In the genomic region with DNA sequence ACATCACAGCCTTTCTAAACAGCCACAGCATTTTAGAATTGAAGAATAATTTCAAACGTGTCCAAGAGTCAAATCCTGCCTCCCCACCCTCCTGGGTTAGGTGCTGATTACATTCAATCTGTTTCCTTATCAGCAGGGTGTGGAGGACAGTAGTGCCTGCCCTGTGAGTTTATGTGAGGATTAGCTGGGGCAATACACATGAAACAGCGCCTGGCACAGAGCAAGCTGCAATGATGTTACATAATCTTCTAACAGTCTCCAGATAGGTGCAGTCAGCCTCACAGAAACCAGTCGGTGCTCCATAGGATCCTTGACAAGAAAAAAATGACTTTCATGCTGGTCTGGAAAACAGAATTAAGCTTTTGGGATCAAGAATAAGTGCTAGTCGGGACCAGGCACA, we compare ENCODE assay signal across 17 cellular contexts.
DNase-seq lines count a peak whose midpoint lies in the region; ATAC-seq, FAIRE-seq and TF ChIP-seq lines count a peak whose summit lies in the region.
"Had no signal": no experiment of that assay in that cellular context is flagged by ENCODE, and none has a peak within 500 bp of the region (broad histone marks: within the 10 kb centered on the region; RNA-seq: fewer than 3 reads in every experiment).

No MANE protein-coding gene starts in this region.

- no peaks in the 10 kb centered on the region for H4K20me1 ChIP-seq in HepG2 (ENCODE audit: insufficient read depth, low read length)

- intact Hi-C loops in right lobe of liver (cut with DNase I) (loop anchor here in 1 of 2 donors (10.0 kb wide), 1 partner anchor 119 kb away; no protein-coding TSS in a partner anchor), HepG2 (cut with micrococcal nuclease; ENCODE audit: unreplicated experiment) (no loop called here), colonic mucosa (cut with DNase I) (no loop called here), aorta (cut with DNase I) (no loop called here)

- H3K4me1 ChIP-seq in right lobe of liver (peaks cover 0 to 15% (median 0%) of the 10 kb centered on the region in 4 donors), HepG2 (ENCODE audit: insufficient read depth, low read length) (peaks cover 76% of the 10 kb centered on the region), colonic mucosa (peaks cover 5% of the 10 kb centered on the region), aorta (ENCODE audit: control insufficient read depth in 1 of 2, insufficient read depth in 2 of 2, low read length in 2 of 2) (no peaks in the 10 kb centered on the region)

- TF ChIP-seq CTCF in right lobe of liver (IDR thresholded peaks at IDR 0.05) (no peak), HepG2 (CRISPR knock-in tag; IDR thresholded peaks at IDR 0.05) (no peak), colonic mucosa (IDR thresholded peaks at IDR 0.05) (no peak)

- no peak overlapping the region for H3K27ac ChIP-seq in right lobe of liver
- no peak overlapping the region for H3K27ac ChIP-seq in HepG2 (ENCODE audit: extremely low read length, insufficient read depth, low read length)
- peak overlapping the region; percentile 63 for H3K27ac ChIP-seq in colonic mucosa
- H3K27ac ChIP-seq in aorta (ENCODE audit: low read depth in 1 of 2, low read length in 2 of 2), result no peak overlapping the region
- H3K27ac ChIP-seq: A549 had no signal

- H3K79me2 ChIP-seq in HepG2 (ENCODE audit: insufficient read depth, low read length), result no peaks in the 10 kb centered on the region

- DNase-seq in right lobe of liver (no peak), HepG2 (ENCODE audit: low spot score) (no peak), colonic mucosa (peak; percentile 82), mucosa of gallbladder (ENCODE audit: low spot score) (peak; percentile 17), aorta (no peak), NCI-H2081 treated with DMSO at 0.1 percent for 48 hours (lab: John Stamatoyannopoulos, UW) (no peak)
- DNase-seq: DMS53, NCI-H1048, NCI-H146, NCI-H446, NCI-H774, SHP77 treated with DMSO at 0.1 percent for 48 hours had no signal

- no peak for TF ChIP-seq EP300 in HepG2 (IDR thresholded peaks at IDR 0.05; ENCODE audit: low read depth in 2 of 2, low read length in 2 of 2)
- no peak for TF ChIP-seq EP300 in HepG2 (CRISPR knock-in tag; IDR thresholded peaks at IDR 0.05; ENCODE audit: borderline replicate concordance)

- TF ChIP-seq POLR2A in right lobe of liver (IDR thresholded peaks at IDR 0.05) (no peak), HepG2 (IDR thresholded peaks at IDR 0.05; ENCODE audit: insufficient read depth in 1 of 2, low read depth in 2 of 2, low read length in 2 of 2) (no peak)

- CTCF ChIA-PET in HepG2 (lab: Yijun Ruan, JAX; ENCODE audit: low intra/inter-chr PET ratio, low total read pairs), result no interaction called here

- no peak overlapping the region for H3K4me3 ChIP-seq in right lobe of liver
- H3K4me3 ChIP-seq in HepG2 (replicated peaks in 1 of 3; ENCODE audit: insufficient read depth in 1 of 3, low read depth in 2 of 3, low read length in 3 of 3), result no peak overlapping the region
- no peak overlapping the region for H3K4me3 ChIP-seq in colonic mucosa
- no peak overlapping the region for H3K4me3 ChIP-seq in aorta (ENCODE audit: low read length in 2 of 2)
- H3K4me3 ChIP-seq: A549 had no signal

- no peaks in the 10 kb centered on the region for H3K36me3 ChIP-seq in right lobe of liver
- no peaks in the 10 kb centered on the region for H3K36me3 ChIP-seq in HepG2 (replicated peaks in 1 of 2; ENCODE audit: control insufficient read depth in 1 of 2, insufficient read depth in 2 of 2, low read length in 2 of 2)
- H3K36me3 ChIP-seq in colonic mucosa, result no peaks in the 10 kb centered on the region
- no peaks in the 10 kb centered on the region for H3K36me3 ChIP-seq in aorta (ENCODE audit: control insufficient read depth in 1 of 2, insufficient read depth in 2 of 2, low read length in 1 of 2)

- FAIRE-seq in HepG2 (lab: Jason Lieb, UNC), result no peak
- FAIRE-seq: A549, GM12891, HTR-8/SVneo had no signal

- H3K9me3 ChIP-seq in right lobe of liver (no peaks in the 10 kb centered on the region), HepG2 (ENCODE audit: low read length) (no peaks in the 10 kb centered on the region), colonic mucosa (no peaks in the 10 kb centered on the region), aorta (ENCODE audit: control insufficient read depth, low read length) (no peaks in the 10 kb centered on the region)
- H3K9me3 ChIP-seq: A549 had no signal

- 8% methylated on average over 4 of the region's 4 CpGs for WGBS in right lobe of liver (ENCODE audit: insufficient coverage, low coverage, low lambda C conversion rate, missing lambda C conversion rate)
- WGBS in HepG2 (ENCODE audit: low lambda C conversion rate), result 5% methylated on average over 4 of the region's 4 CpGs
- 52 to 80% methylated on average over 4 of the region's 4 CpGs for WGBS in aorta, 2 donors

- POLR2A ChIA-PET in HepG2 (lab: Yijun Ruan, JAX), result no interaction called here

- ATAC-seq in right lobe of liver (peak in 3 of 4 donors; percentile 11 to 62 (median 32)), HepG2 (no peak), aorta (ENCODE audit: low FRiP score) (no peak), HG03442 (IDR thresholded peaks at IDR 0.05; ENCODE audit: unreplicated experiment) (no peak)
- ATAC-seq: A549, Panc1 had no signal

- no peak overlapping the region for H2AFZ ChIP-seq in HepG2 (ENCODE audit: low read length)

- H3K27me3 ChIP-seq in right lobe of liver (no peaks in the 10 kb centered on the region), HepG2 (ENCODE audit: control insufficient read depth in 1 of 2, insufficient read depth in 2 of 2, low read length in 2 of 2) (no peaks in the 10 kb centered on the region; a peak in 1 of 5 replicates), colonic mucosa (no peaks in the 10 kb centered on the region), aorta (ENCODE audit: control insufficient read depth in 1 of 2, insufficient read depth in 2 of 2, low read length in 1 of 2) (no peaks in the 10 kb centered on the region)

- no peak for TF ChIP-seq RAD21 in HepG2 (CRISPR knock-in tag; IDR thresholded peaks at IDR 0.05)

- BruUV-seq in HepG2 (replicated peaks; lab: Mats Ljungman, UMichigan), result no TSS peak

- H3K9ac ChIP-seq in HepG2 (ENCODE audit: insufficient read depth, low read depth, low read length) (no peak overlapping the region), colonic mucosa (ENCODE audit: low read depth in 2 of 2, low read length in 2 of 2) (peak overlapping the region in 1 of 2 donors; percentile 69)

- H3K4me2 ChIP-seq in HepG2 (ENCODE audit: low read depth, low read length), result no peak overlapping the region
- H3K4me2 ChIP-seq: A549 had no signal

- in situ Hi-C loops in HepG2 (cut with HindIII; ENCODE audit: extremely low pct_ligation_motif_present, low pct_unique_long_range_greater_than_20kb), result no loop called here

TF ChIP-seq in HepG2, 621 proteins besides CTCF, POLR2A, EP300 and RAD21:
- TF ChIP-seq, protein P1, sequence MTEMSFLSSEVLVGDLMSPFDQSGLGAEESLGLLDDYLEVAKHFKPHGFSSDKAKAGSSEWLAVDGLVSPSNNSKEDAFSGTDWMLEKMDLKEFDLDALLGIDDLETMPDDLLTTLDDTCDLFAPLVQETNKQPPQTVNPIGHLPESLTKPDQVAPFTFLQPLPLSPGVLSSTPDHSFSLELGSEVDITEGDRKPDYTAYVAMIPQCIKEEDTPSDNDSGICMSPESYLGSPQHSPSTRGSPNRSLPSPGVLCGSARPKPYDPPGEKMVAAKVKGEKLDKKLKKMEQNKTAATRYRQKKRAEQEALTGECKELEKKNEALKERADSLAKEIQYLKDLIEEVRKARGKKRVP (CRISPR knock-in tag; IDR thresholded peaks at IDR 0.05), result 0 out of 4 replicates have a peak, but pooled peaks of 1 of the 2 experiments have one; percentile 25
- TF ChIP-seq FOXC1 (CRISPR knock-in tag; IDR thresholded peaks at IDR 0.05; ENCODE audit: borderline replicate concordance) (no peak), KDM2A (CRISPR knock-in tag; IDR thresholded peaks at IDR 0.05; ENCODE audit: borderline replicate concordance, low read depth) (no peak)
- TF ChIP-seq, protein P2, sequence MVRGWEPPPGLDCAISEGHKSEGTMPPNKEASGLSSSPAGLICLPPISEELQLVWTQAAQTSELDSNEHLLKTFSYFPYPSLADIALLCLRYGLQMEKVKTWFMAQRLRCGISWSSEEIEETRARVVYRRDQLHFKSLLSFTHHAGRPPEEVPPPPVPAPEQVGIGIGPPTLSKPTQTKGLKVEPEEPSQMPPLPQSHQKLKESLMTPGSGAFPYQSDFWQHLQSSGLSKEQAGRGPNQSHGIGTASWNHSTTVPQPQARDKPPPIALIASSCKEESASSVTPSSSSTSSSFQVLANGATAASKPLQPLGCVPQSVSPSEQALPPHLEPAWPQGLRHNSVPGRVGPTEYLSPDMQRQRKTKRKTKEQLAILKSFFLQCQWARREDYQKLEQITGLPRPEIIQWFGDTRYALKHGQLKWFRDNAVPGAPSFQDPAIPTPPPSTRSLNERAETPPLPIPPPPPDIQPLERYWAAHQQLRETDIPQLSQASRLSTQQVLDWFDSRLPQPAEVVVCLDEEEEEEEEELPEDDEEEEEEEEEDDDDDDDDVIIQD (CRISPR knock-in tag; IDR thresholded peaks at IDR 0.05; ENCODE audit: low read depth), result no peak
- TF ChIP-seq, protein P3, sequence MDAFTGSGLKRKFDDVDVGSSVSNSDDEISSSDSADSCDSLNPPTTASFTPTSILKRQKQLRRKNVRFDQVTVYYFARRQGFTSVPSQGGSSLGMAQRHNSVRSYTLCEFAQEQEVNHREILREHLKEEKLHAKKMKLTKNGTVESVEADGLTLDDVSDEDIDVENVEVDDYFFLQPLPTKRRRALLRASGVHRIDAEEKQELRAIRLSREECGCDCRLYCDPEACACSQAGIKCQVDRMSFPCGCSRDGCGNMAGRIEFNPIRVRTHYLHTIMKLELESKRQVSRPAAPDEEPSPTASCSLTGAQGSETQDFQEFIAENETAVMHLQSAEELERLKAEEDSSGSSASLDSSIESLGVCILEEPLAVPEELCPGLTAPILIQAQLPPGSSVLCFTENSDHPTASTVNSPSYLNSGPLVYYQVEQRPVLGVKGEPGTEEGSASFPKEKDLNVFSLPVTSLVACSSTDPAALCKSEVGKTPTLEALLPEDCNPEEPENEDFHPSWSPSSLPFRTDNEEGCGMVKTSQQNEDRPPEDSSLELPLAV (CRISPR knock-in tag; conservative IDR thresholded peaks at IDR 0.05; ENCODE audit: low read depth), result no peak
TF ChIP-seq in HepG2: peak in this region for 1.

Comparison
In these comparisons a context has a peak if more than half of its experiments do, and no peak if none do; other contexts are left out.
1. ATAC-seq: peak in right lobe of liver (3 of 4); none in HepG2 (single experiment), aorta (single experiment) and HG03442 (single experiment).
2. DNase-seq: peak in colonic mucosa (single experiment) and mucosa of gallbladder (single experiment); none in right lobe of liver (0 of 3), HepG2 (single experiment), aorta (0 of 2) and NCI-H2081 treated with DMSO at 0.1 percent for 48 hours (single experiment).